ENCODE assay signal across 11 cellular contexts in the genomic region with DNA sequence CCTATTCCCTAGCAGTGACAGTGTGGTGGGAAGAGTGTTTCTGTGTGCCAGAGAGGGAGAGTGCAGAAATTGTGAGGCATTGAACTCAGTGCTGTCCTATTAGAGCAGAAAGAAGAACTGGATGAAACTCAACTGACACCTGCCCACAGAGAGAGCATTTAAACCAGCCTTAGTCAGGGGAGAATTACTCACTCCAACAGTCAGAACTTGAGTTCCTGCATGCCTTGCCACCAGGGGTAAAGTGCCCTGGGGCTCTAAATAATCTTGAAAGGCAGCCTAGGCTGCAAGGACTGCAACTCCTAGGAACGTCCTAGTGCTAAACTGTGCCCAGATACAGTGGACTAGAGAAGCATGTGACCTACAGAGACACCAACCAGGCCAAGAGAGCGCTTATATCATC. TPM values are rescaled to one million over a fixed set of nuclear protein-coding genes. Genes with fewer than 3 reads are reported as not detected.
DNase-seq lines count a peak whose midpoint lies in the region; ATAC-seq lines count a peak whose summit lies in the region.
"Had no signal": no experiment of that assay in that cellular context is flagged by ENCODE, and none has a peak within 500 bp of the region (broad histone marks: within the 10 kb centered on the region; RNA-seq: fewer than 3 reads in every experiment).

No MANE protein-coding gene starts in this region.

- no peaks in the 10 kb centered on the region for H3K27me3 Mint-ChIP-seq in activated naive CD4-positive, alpha-beta T cell treated with anti-CD3 and anti-CD28 coated beads for 36 hours (ENCODE audit: low read depth)

- H3K4me1 Mint-ChIP-seq in activated naive CD4-positive, alpha-beta T cell treated with anti-CD3 and anti-CD28 coated beads for 36 hours (ENCODE audit: low read depth), result peaks cover 62% of the 10 kb centered on the region

- DNase-seq in stimulated activated naive CD4-positive, alpha-beta T cell treated with Interleukin-2 at 50 U/mL for 16 hours (lab: John Stamatoyannopoulos, UW), result peak; percentile 3
- DNase-seq in stimulated activated naive CD4-positive, alpha-beta T cell (lab: John Stamatoyannopoulos, UW), result no peak
- DNase-seq in activated naive CD4-positive, alpha-beta T cell treated with anti-CD3 and anti-CD28 coated beads for 36 hours, result peak; percentile 42
- DNase-seq in A172 (ENCODE audit: low spot score), result no peak
- no peak for DNase-seq in NAMALWA (ENCODE audit: low spot score)
- DNase-seq in effector CD4-positive, alpha-beta T cell, result no peak
- DNase-seq: BE2C, mucosa of descending colon, NCI-H1417 had no signal

- peak; percentile 65 for ATAC-seq in HG03108 (IDR thresholded peaks at IDR 0.05; ENCODE audit: unreplicated experiment)
- no peak for ATAC-seq in GM21515 (IDR thresholded peaks at IDR 0.05; ENCODE audit: unreplicated experiment)
- ATAC-seq: mucosa of descending colon had no signal

- intact Hi-C loops in activated naive CD4-positive, alpha-beta T cell treated with anti-CD3 and anti-CD28 coated beads for 36 hours (cut with micrococcal nuclease), result loop anchor here (1.0 to 5.0 kb wide), 3 partner anchors 15 to 633 kb away; partner anchors contain the start of gene P2RY10

- CTCF ChIA-PET in activated naive CD4-positive, alpha-beta T cell treated with anti-CD3 and anti-CD28 coated beads for 36 hours (lab: Charles Lee), result no interaction called here

- H3K9me3 Mint-ChIP-seq in activated naive CD4-positive, alpha-beta T cell treated with anti-CD3 and anti-CD28 coated beads for 36 hours, result no peaks in the 10 kb centered on the region

- peaks cover under 1% of the 10 kb centered on the region for H3K36me3 Mint-ChIP-seq in activated naive CD4-positive, alpha-beta T cell treated with anti-CD3 and anti-CD28 coated beads for 36 hours (ENCODE audit: low read depth)

- peak overlapping the region; percentile 26 for H3K27ac Mint-ChIP-seq in activated naive CD4-positive, alpha-beta T cell treated with anti-CD3 and anti-CD28 coated beads for 36 hours

- H3K4me3 Mint-ChIP-seq in activated naive CD4-positive, alpha-beta T cell treated with anti-CD3 and anti-CD28 coated beads for 36 hours, result no peak overlapping the region

RNA-seq across cellular contexts. Expression of gene CYSLTR1, which starts 12.8 kb away (rescaled TPM):
- total RNA-seq in activated naive CD4-positive, alpha-beta T cell treated with anti-CD3 and anti-CD28 coated beads for 36 hours, result 1 to 10 TPM; 2.1 to 2.2 TPM
- not detected in 2 replicates for total RNA-seq in A172 (2014; rRNA removed; shearing (Covaris generic))

Comparison
In these comparisons a context has a peak if more than half of its experiments do, and no peak if none do; other contexts are left out.
1. DNase-seq: peak in stimulated activated naive CD4-positive, alpha-beta T cell treated with Interleukin-2 at 50 U/mL for 16 hours (single experiment) and activated naive CD4-positive, alpha-beta T cell treated with anti-CD3 and anti-CD28 coated beads for 36 hours (single experiment); none in stimulated activated naive CD4-positive, alpha-beta T cell (0 of 6), A172 (single experiment), NAMALWA (single experiment) and effector CD4-positive, alpha-beta T cell (single experiment).